20 cellular contexts compared by ENCODE assay signal in genomic region chr9:91783876-91784672, GRCh38.
"Had no signal": no experiment of that assay in that cellular context is flagged by ENCODE, and none has a peak within 500 bp of the region (broad histone marks: within the 10 kb centered on the region; RNA-seq: fewer than 3 reads in every experiment).

No MANE protein-coding gene starts in this region.

- H3K27ac ChIP-seq: coronary artery, psoas muscle, right lobe of liver had no signal

- H3K27me3 ChIP-seq: right lobe of liver had no signal

- H3K4me2 ChIP-seq: SK-N-SH had no signal

- H3K36me3 Mint-ChIP-seq: activated naive CD8-positive, alpha-beta T cell; immature natural killer cell; natural killer cell had no signal

- ATAC-seq: heart left ventricle; natural killer cell; psoas muscle; right lobe of liver; stimulated activated naive CD8-positive, alpha-beta T cell treated with anti-CD3 and anti-CD28 coated beads, Interleukin-15, Interleukin-2, amounts not matched to agents 100 U/mL and 50 U/mL, for 24 hours had no signal

- H3K4me1 Mint-ChIP-seq: immature natural killer cell, natural killer cell had no signal

- H3K4me3 ChIP-seq: coronary artery, heart left ventricle, lung, psoas muscle, right lobe of liver had no signal

- H3K27ac Mint-ChIP-seq: activated naive CD8-positive, alpha-beta T cell; immature natural killer cell; natural killer cell had no signal

- H3K9ac ChIP-seq: SK-N-SH had no signal

- H3K4me3 Mint-ChIP-seq: activated naive CD8-positive, alpha-beta T cell; brain; immature natural killer cell; natural killer cell had no signal

- DNase-seq: activated CD4-positive, alpha-beta T cell treated with anti-CD3 and anti-CD28 coated beads for 1 hour; activated CD4-positive, alpha-beta T cell treated with anti-CD3 and anti-CD28 coated beads, Interleukin-2, amount 50 U/mL, for 48 hours; activated gamma-delta T cell treated with Interleukin-2 at 50 U/mL for 16 hours; amygdala; central memory CD4-positive, alpha-beta T cell; effector CD4-positive, alpha-beta T cell; foreskin melanocyte; heart left ventricle; immature natural killer cell; natural killer cell; occipital lobe; psoas muscle; SK-N-SH; stimulated activated naive CD8-positive, alpha-beta T cell treated with anti-CD3 and anti-CD28 coated beads, Interleukin-15, Interleukin-2, amounts not matched to agents 100 U/mL and 50 U/mL, for 24 hours; T-helper 1 cell had no signal

- H3K36me3 ChIP-seq: heart left ventricle, right lobe of liver had no signal

- H3K9me3 ChIP-seq: right lobe of liver, SK-N-SH had no signal

- H3K27me3 Mint-ChIP-seq: brain had no signal

- H3K4me1 ChIP-seq: heart left ventricle, psoas muscle, right lobe of liver had no signal

- H3K9me3 Mint-ChIP-seq: immature natural killer cell had no signal
